In genomic region chr6:44109212-44109611, GRCh38 we compare ENCODE assay signal across 20 cellular contexts. TPM values are rescaled to one million over a fixed set of nuclear protein-coding genes. Genes with fewer than 3 reads are reported as not detected.
DNase-seq lines count a peak whose midpoint lies in the region; ATAC-seq and TF ChIP-seq lines count a peak whose summit lies in the region.
"Had no signal": no experiment of that assay in that cellular context is flagged by ENCODE, and none has a peak within 500 bp of the region (broad histone marks: within the 10 kb centered on the region; RNA-seq: fewer than 3 reads in every experiment).

No MANE protein-coding gene starts in this region.

- H3K4me3 ChIP-seq in HEK293 (ENCODE audit: low read depth, low read length) = no peak overlapping the region
- peak overlapping the region; percentile 21 for H3K4me3 ChIP-seq in psoas muscle

- H3K9me3 ChIP-seq in HEK293 (ENCODE audit: control insufficient read depth, insufficient read depth, low read depth, low read length) (no peaks in the 10 kb centered on the region), psoas muscle (no peaks in the 10 kb centered on the region), T-helper 17 cell (ENCODE audit: control insufficient read depth, low read length, poor library complexity, severe bottlenecking) (no peaks in the 10 kb centered on the region)

- ATAC-seq in activated naive CD8-positive, alpha-beta T cell treated with anti-CD3 and anti-CD28 coated beads, Interleukin-2, amount 50 U/mL, for 24 hours = no peak
- no peak for ATAC-seq in central memory CD8-positive, alpha-beta T cell (replicated peaks; ENCODE audit: extremely low read depth, poor library complexity, severe bottlenecking)
- ATAC-seq in psoas muscle = peak in 1 of 4 donors; percentile 18
- no peak for ATAC-seq in T-helper 17 cell
- ATAC-seq: HCT116 had no signal

- no peak overlapping the region for H3K4me3 Mint-ChIP-seq in activated naive CD8-positive, alpha-beta T cell treated with anti-CD3 and anti-CD28 coated beads, Interleukin-2, amount 50 U/mL, for 24 hours
- no peak overlapping the region for H3K4me3 Mint-ChIP-seq in activated naive CD8-positive, alpha-beta T cell treated with anti-CD3 and anti-CD28 coated beads for 36 hours
- H3K4me3 Mint-ChIP-seq in central memory CD8-positive, alpha-beta T cell = no peak overlapping the region
- H3K4me3 Mint-ChIP-seq in CD14-positive monocyte = no peak overlapping the region
- H3K4me3 Mint-ChIP-seq in T-helper 17 cell = no peak overlapping the region

- DNase-seq in activated naive CD8-positive, alpha-beta T cell treated with anti-CD3 and anti-CD28 coated beads, Interleukin-2, amount 50 U/mL, for 24 hours = no peak
- DNase-seq in activated naive CD8-positive, alpha-beta T cell treated with anti-CD3 and anti-CD28 coated beads for 36 hours = no peak
- no peak for DNase-seq in central memory CD8-positive, alpha-beta T cell (ENCODE audit: low spot score in 2 of 2)
- DNase-seq in psoas muscle (no peak), CD14-positive monocyte (ENCODE audit: low spot score) (no peak), T-helper 17 cell (no peak)
- no peak for DNase-seq in activated CD4-positive, CD25-positive, alpha-beta regulatory T cell treated with anti-CD3 and anti-CD28 coated beads, Interleukin-2, amount 50 U/mL, for 72 hours
- DNase-seq: IMR-90, NCI-H1694, NCI-H2081 treated with DMSO at 0.1 percent for 48 hours, NCI-H446 treated with DMSO at 0.1 percent for 48 hours, NCI-H526 treated with DMSO at 0.1 percent for 48 hours, OCI-M1, SHP77 had no signal

- H3K27ac Mint-ChIP-seq in activated naive CD8-positive, alpha-beta T cell treated with anti-CD3 and anti-CD28 coated beads, Interleukin-2, amount 50 U/mL, for 24 hours = peak overlapping the region; percentile 0
- H3K27ac Mint-ChIP-seq in activated naive CD8-positive, alpha-beta T cell treated with anti-CD3 and anti-CD28 coated beads for 36 hours = no peak overlapping the region
- peak overlapping the region; percentile 25 for H3K27ac Mint-ChIP-seq in central memory CD8-positive, alpha-beta T cell (ENCODE audit: low read depth)
- peak overlapping the region in 1 of 7 donors; percentile 16 for H3K27ac Mint-ChIP-seq in CD14-positive monocyte
- no peak overlapping the region for H3K27ac Mint-ChIP-seq in T-helper 17 cell

- no peaks in the 10 kb centered on the region for H3K9me3 Mint-ChIP-seq in activated naive CD8-positive, alpha-beta T cell treated with anti-CD3 and anti-CD28 coated beads, Interleukin-2, amount 50 U/mL, for 24 hours
- no peaks in the 10 kb centered on the region for H3K9me3 Mint-ChIP-seq in activated naive CD8-positive, alpha-beta T cell treated with anti-CD3 and anti-CD28 coated beads for 36 hours
- H3K9me3 Mint-ChIP-seq in central memory CD8-positive, alpha-beta T cell = no peaks in the 10 kb centered on the region
- H3K9me3 Mint-ChIP-seq in CD14-positive monocyte = no peaks in the 10 kb centered on the region

- H3K27ac ChIP-seq in HEK293 (ENCODE audit: extremely low read depth, low read depth, low read length) (no peak overlapping the region), psoas muscle (peak overlapping the region; percentile 99)
- H3K27ac ChIP-seq: C4-2B had no signal

- H3K4me1 Mint-ChIP-seq in activated naive CD8-positive, alpha-beta T cell treated with anti-CD3 and anti-CD28 coated beads, Interleukin-2, amount 50 U/mL, for 24 hours = no peaks in the 10 kb centered on the region
- peaks cover 2% of the 10 kb centered on the region for H3K4me1 Mint-ChIP-seq in activated naive CD8-positive, alpha-beta T cell treated with anti-CD3 and anti-CD28 coated beads for 36 hours
- H3K4me1 Mint-ChIP-seq in central memory CD8-positive, alpha-beta T cell = peaks cover 21% of the 10 kb centered on the region
- H3K4me1 Mint-ChIP-seq in CD14-positive monocyte (peaks cover 4% of the 10 kb centered on the region), T-helper 17 cell (peaks cover 25% of the 10 kb centered on the region)

- H3K27me3 Mint-ChIP-seq in activated naive CD8-positive, alpha-beta T cell treated with anti-CD3 and anti-CD28 coated beads, Interleukin-2, amount 50 U/mL, for 24 hours = no peaks in the 10 kb centered on the region
- H3K27me3 Mint-ChIP-seq in activated naive CD8-positive, alpha-beta T cell treated with anti-CD3 and anti-CD28 coated beads for 36 hours = no peaks in the 10 kb centered on the region
- H3K27me3 Mint-ChIP-seq in central memory CD8-positive, alpha-beta T cell = no peaks in the 10 kb centered on the region
- no peaks in the 10 kb centered on the region for H3K27me3 Mint-ChIP-seq in CD14-positive monocyte (ENCODE audit: low read depth in 3 of 3)
- no peaks in the 10 kb centered on the region for H3K27me3 Mint-ChIP-seq in T-helper 17 cell

- CTCF ChIA-PET in HEK293 (lab: Yijun Ruan, JAX) = interaction anchor here (6.8 kb wide), 1 partner anchor 11 kb away, joined by 54 read pairs; no protein-coding TSS in a partner anchor

- WGBS in psoas muscle, 3 donors = 31 to 51% (median 50%) methylated on average over 10 of the region's 10 CpGs

- H3K4me1 ChIP-seq in HEK293 (ENCODE audit: control insufficient read depth, insufficient read depth, low read length) (0 out of 2 replicates have a peak, but pooled peaks cover 4% of the 10 kb centered on the region), psoas muscle (peaks cover 85% of the 10 kb centered on the region)

- H3K36me3 ChIP-seq in HEK293 (ENCODE audit: control insufficient read depth in 2 of 2, insufficient read depth in 1 of 2, low read length in 2 of 2) (peaks cover 30 to 94% of the 10 kb centered on the region in 2 experiments; a peak in 2 of 3 replicates), psoas muscle (ENCODE audit: insufficient read depth in 1 of 2, low read depth in 1 of 2) (peaks cover 9 to 48% of the 10 kb centered on the region in 2 donors)

- no peaks in the 10 kb centered on the region for H3K27me3 ChIP-seq in psoas muscle (ENCODE audit: insufficient read depth in 3 of 3, low read length in 2 of 3)

- POLR2A ChIA-PET in HEK293 (lab: Yijun Ruan, JAX) = no interaction called here

- H3K36me3 Mint-ChIP-seq in activated naive CD8-positive, alpha-beta T cell treated with anti-CD3 and anti-CD28 coated beads, Interleukin-2, amount 50 U/mL, for 24 hours (ENCODE audit: low read depth) = peaks cover 32% of the 10 kb centered on the region
- H3K36me3 Mint-ChIP-seq in activated naive CD8-positive, alpha-beta T cell treated with anti-CD3 and anti-CD28 coated beads for 36 hours = peaks cover 13% of the 10 kb centered on the region
- H3K36me3 Mint-ChIP-seq in central memory CD8-positive, alpha-beta T cell (ENCODE audit: insufficient read depth) = peaks cover 26% of the 10 kb centered on the region
- H3K36me3 Mint-ChIP-seq in CD14-positive monocyte = peaks cover 75 to 91% of the 10 kb centered on the region in 2 donors
- peaks cover 10% of the 10 kb centered on the region for H3K36me3 Mint-ChIP-seq in T-helper 17 cell (ENCODE audit: low read depth)

- intact Hi-C loops in psoas muscle (cut with DNase I) (loop anchor here (1.0 to 10.0 kb wide), 2 partner anchors 18 to 226 kb away; partner anchors contain the start of genes MRPL14 (in 1 of the 2) and TMEM63B (in 1 of the 2)), CD14-positive monocyte (cut with micrococcal nuclease) (no loop called here)

- TF ChIP-seq CTCF in HEK293 (tag by site-specific recombination; IDR thresholded peaks at IDR 0.05) = no peak
- TF ChIP-seq CTCF in psoas muscle (IDR thresholded peaks at IDR 0.05) = no peak
- no peak for TF ChIP-seq CTCF in CD14-positive monocyte (IDR thresholded peaks at IDR 0.05)

TF ChIP-seq in HEK293, 187 proteins besides CTCF, POLR2A, EP300 and RAD21:
- TF ChIP-seq ZNF747 (tag by site-specific recombination; IDR thresholded peaks at IDR 0.05) (no peak), ZFHX2 (tag by site-specific recombination; conservative IDR thresholded peaks at IDR 0.05) (peak; percentile 85), TCF7L2 (IDR thresholded peaks at IDR 0.05; ENCODE audit: borderline replicate concordance, low read depth, low read length) (no peak), ZNF221 (tag by site-specific recombination; IDR thresholded peaks at IDR 0.05; ENCODE audit: borderline replicate concordance) (no peak), ZBTB17 (tag by site-specific recombination; IDR thresholded peaks at IDR 0.05) (no peak), ZNF843 (tag by site-specific recombination; IDR thresholded peaks at IDR 0.05) (no peak), ZNF202 (tag by site-specific recombination; IDR thresholded peaks at IDR 0.05; ENCODE audit: borderline replicate concordance) (no peak), EGR2 (tag by site-specific recombination; IDR thresholded peaks at IDR 0.05; ENCODE audit: low read depth) (peak; percentile 91), ZNF184 (tag by site-specific recombination; IDR thresholded peaks at IDR 0.05) (no peak), ZNF561 (tag by site-specific recombination; IDR thresholded peaks at IDR 0.05; ENCODE audit: borderline replicate concordance) (no peak), ZNF311 (tag by site-specific recombination; IDR thresholded peaks at IDR 0.05; ENCODE audit: borderline replicate concordance) (no peak), KLF16 (tag by site-specific recombination; IDR thresholded peaks at IDR 0.05) (no peak)

RNA-seq across cellular contexts. Expression of gene MRPL14, which starts 18.0 kb away (rescaled TPM):
- 10 to 100 TPM; 58.5 to 60.8 TPM for total RNA-seq in activated naive CD8-positive, alpha-beta T cell treated with anti-CD3 and anti-CD28 coated beads for 36 hours
- total RNA-seq in psoas muscle = 100 to 1,000 TPM in 3 of 4 donors, 10 to 100 TPM in 1; 62.3 to 177 (median 113) TPM
- 100 to 1,000 TPM; 166 to 308 (median 197) TPM for polyA plus RNA-seq in psoas muscle
- polyA plus RNA-seq in CD14-positive monocyte = 10 to 100 TPM; 78.2 to 91.5 TPM
- total RNA-seq in T-helper 17 cell = 10 to 100 TPM; 13.2 to 13.7 TPM

RNA-seq across cellular contexts. Expression of gene TMEM63B, which starts 18.1 kb away (rescaled TPM):
- 10 to 100 TPM; 11.7 to 12.1 TPM for total RNA-seq in activated naive CD8-positive, alpha-beta T cell treated with anti-CD3 and anti-CD28 coated beads for 36 hours
- total RNA-seq in psoas muscle (100 to 1,000 TPM in 1 of 4 donors, 10 to 100 TPM in 3; 32.7 to 121 (median 40.3) TPM), T-helper 17 cell (10 to 100 TPM; 25.6 to 27.1 TPM)
- polyA plus RNA-seq in psoas muscle (10 to 100 TPM; 23.5 to 39.2 (median 27.9) TPM), CD14-positive monocyte (1 to 10 TPM; 1.3 to 1.9 TPM)

RNA-seq across cellular contexts. Expression of gene CAPN11, which starts 49.4 kb away (rescaled TPM):
- total RNA-seq in activated naive CD8-positive, alpha-beta T cell treated with anti-CD3 and anti-CD28 coated beads for 36 hours = under 1 TPM; 0.12 to 0.25 TPM
- total RNA-seq in psoas muscle = under 1 TPM in 1 of 4 donors, not detected in 3; 0.32 TPM
- under 1 TPM; 0.05 to 0.16 (median 0.11) TPM for polyA plus RNA-seq in psoas muscle
- polyA plus RNA-seq in CD14-positive monocyte = not detected
- 1 to 10 TPM in 1 of 2 donors, under 1 TPM in 1; 0.26 to 1.0 TPM for total RNA-seq in T-helper 17 cell
- total RNA-seq: A172, Daoy, HT1080, IMR-90 had no signal
- polyA plus RNA-seq: IMR-90 had no signal

Comparison
In these comparisons a context has a peak if more than half of its experiments do, and no peak if none do; other contexts are left out.
1. H3K27ac Mint-ChIP-seq: peak in activated naive CD8-positive, alpha-beta T cell treated with anti-CD3 and anti-CD28 coated beads, Interleukin-2, amount 50 U/mL, for 24 hours (single experiment) and central memory CD8-positive, alpha-beta T cell (single experiment); none in activated naive CD8-positive, alpha-beta T cell treated with anti-CD3 and anti-CD28 coated beads for 36 hours (single experiment) and T-helper 17 cell (single experiment).
2. RNA of gene MRPL14, which starts 18.0 kb away (total RNA-seq): 62.3 to 177 TPM in psoas muscle and 58.5 to 60.8 TPM in activated naive CD8-positive, alpha-beta T cell treated with anti-CD3 and anti-CD28 coated beads for 36 hours; 13.2 to 13.7 TPM in T-helper 17 cell; every median in the first group is over 4 times any median in the second.
3. intact Hi-C loops: an anchor here in psoas muscle (1.0 to 10.0 kb wide); none called in CD14-positive monocyte.